9 cellular contexts compared by ENCODE assay signal in the genomic region with DNA sequence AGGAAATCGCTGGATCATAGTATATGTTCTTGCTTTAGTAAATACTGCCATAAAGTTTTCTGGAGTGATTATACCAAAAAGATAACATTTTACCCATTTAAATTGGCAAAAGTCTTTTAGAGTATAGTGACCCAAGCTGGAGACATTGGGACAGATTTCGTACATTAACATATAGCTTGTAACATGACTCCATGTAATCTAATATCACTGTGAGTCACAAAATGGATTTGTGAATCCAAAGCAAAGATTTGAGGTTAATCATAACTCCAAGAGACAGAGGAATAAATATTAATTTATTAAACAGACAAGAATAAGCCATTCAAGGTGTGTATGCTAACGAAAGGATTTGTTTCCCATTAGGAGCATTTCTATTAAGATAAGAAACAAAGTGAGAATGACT.
"Had no signal": no experiment of that assay in that cellular context is flagged by ENCODE, and none has a peak within 500 bp of the region (broad histone marks: within the 10 kb centered on the region; RNA-seq: fewer than 3 reads in every experiment).

No MANE protein-coding gene starts in this region.

- ATAC-seq: HCT116, HepG2 had no signal

- H3K4me1 Mint-ChIP-seq: IgD-negative memory B cell had no signal

- H2AFZ ChIP-seq: GM23248 had no signal

- H3K27ac Mint-ChIP-seq: HFFc6 had no signal

- H3K9me3 Mint-ChIP-seq: HFFc6 had no signal

- H3K9me3 ChIP-seq: HAP-1 had no signal

- H3K4me3 Mint-ChIP-seq: HFFc6, IgD-negative memory B cell had no signal

- H3K4me3 ChIP-seq: GM23248, HAP-1 had no signal

- FAIRE-seq: HepG2 had no signal

- H3K36me3 ChIP-seq: HAP-1 had no signal

- DNase-seq: GM23248, GOT3, H7, HFFc6 had no signal

- H3K27ac ChIP-seq: GM23248, HL-60 had no signal

- H3K9ac ChIP-seq: GM23248 had no signal

- H3K36me3 Mint-ChIP-seq: IgD-negative memory B cell had no signal
